8 cellular contexts compared by ENCODE assay signal in genomic region chr1:21439345-21439720, GRCh38. TPM values are rescaled to one million over a fixed set of nuclear protein-coding genes. Genes with fewer than 3 reads are reported as not detected.
DNase-seq lines count a peak whose midpoint lies in the region; ATAC-seq and TF ChIP-seq lines count a peak whose summit lies in the region.

No MANE protein-coding gene starts in this region.

- H3K4me2 ChIP-seq in Karpas-422 (ENCODE audit: low read depth, low read length, poor library complexity, severe bottlenecking) = peak overlapping the region; percentile 68

- H3K9me3 Mint-ChIP-seq in natural killer cell treated with Interleukin-12 subunit alpha and Interleukin-12 subunit beta and Interleukin-15 and Interleukin-18, amount 100 ng/mL, for 72 hours = no peaks in the 10 kb centered on the region

- no peak for ATAC-seq in natural killer cell treated with Interleukin-12 subunit alpha and Interleukin-12 subunit beta and Interleukin-15 and Interleukin-18, amount 100 ng/mL, for 72 hours
- ATAC-seq in GM21786 (IDR thresholded peaks at IDR 0.05; ENCODE audit: unreplicated experiment) = no peak

- H3K4me3 Mint-ChIP-seq in natural killer cell treated with Interleukin-12 subunit alpha and Interleukin-12 subunit beta and Interleukin-15 and Interleukin-18, amount 100 ng/mL, for 72 hours = peak overlapping the region; percentile 96

- TF ChIP-seq CTCF in AG09309 (IDR thresholded peaks at IDR 0.05; ENCODE audit: control insufficient read depth, insufficient read depth, low read depth, low read length, missing control alignments) (no peak), coronary artery (IDR thresholded peaks at IDR 0.05) (no peak)

- H4K20me1 ChIP-seq in Karpas-422 (ENCODE audit: insufficient read depth, low read depth, low read length) = no peaks in the 10 kb centered on the region

- H3K27me3 Mint-ChIP-seq in natural killer cell treated with Interleukin-12 subunit alpha and Interleukin-12 subunit beta and Interleukin-15 and Interleukin-18, amount 100 ng/mL, for 72 hours = peaks cover 0 to 5% of the 10 kb centered on the region in 2 donors

- no peaks in the 10 kb centered on the region for H3K9me3 ChIP-seq in Karpas-422 (ENCODE audit: low read length)

- peak overlapping the region; percentile 73 to 76 for H3K27ac Mint-ChIP-seq in natural killer cell treated with Interleukin-12 subunit alpha and Interleukin-12 subunit beta and Interleukin-15 and Interleukin-18, amount 100 ng/mL, for 72 hours

- peak overlapping the region; percentile 72 for H2AFZ ChIP-seq in Karpas-422 (ENCODE audit: low read length)

- H3K27me3 ChIP-seq in Karpas-422 (ENCODE audit: low read length) = no peaks in the 10 kb centered on the region

- H3K27ac ChIP-seq in Karpas-422 (ENCODE audit: low read length) = no peak overlapping the region
- no peak overlapping the region for H3K27ac ChIP-seq in coronary artery

- H3K4me1 ChIP-seq in Karpas-422 (ENCODE audit: low read length) = peaks cover 5% of the 10 kb centered on the region

- no peaks in the 10 kb centered on the region for H3K36me3 ChIP-seq in Karpas-422 (ENCODE audit: insufficient read depth, low read length)

- H3K9ac ChIP-seq in Karpas-422 (ENCODE audit: low read length) = peak overlapping the region; percentile 71

- no peaks in the 10 kb centered on the region for H3K36me3 Mint-ChIP-seq in natural killer cell treated with Interleukin-12 subunit alpha and Interleukin-12 subunit beta and Interleukin-15 and Interleukin-18, amount 100 ng/mL, for 72 hours

- no peaks in the 10 kb centered on the region for H3K79me2 ChIP-seq in Karpas-422 (ENCODE audit: low read length)

- DNase-seq in AG09309 (ENCODE audit: low read depth) = no peak
- no peak for DNase-seq in Karpas-422
- no peak for DNase-seq in coronary artery (ENCODE audit: low spot score)
- no peak for DNase-seq in natural killer cell treated with Interleukin-12 subunit alpha and Interleukin-12 subunit beta and Interleukin-15 and Interleukin-18, amount 100 ng/mL, for 72 hours (ENCODE audit: low spot score)
- no peak for DNase-seq in NCI-H2107 (lab: John Stamatoyannopoulos, UW)
- DNase-seq in effector CD4-positive, alpha-beta T cell = no peak
- no peak for DNase-seq in cortex of kidney (lab: John Stamatoyannopoulos, UW)

- H3K4me1 Mint-ChIP-seq in natural killer cell treated with Interleukin-12 subunit alpha and Interleukin-12 subunit beta and Interleukin-15 and Interleukin-18, amount 100 ng/mL, for 72 hours (ENCODE audit: low read depth in 2 of 2) = peaks cover 10 to 14% of the 10 kb centered on the region in 2 donors

- H3K4me3 ChIP-seq in AG09309 (ENCODE audit: control insufficient read depth, low read depth, low read length) (peak overlapping the region; percentile 69), Karpas-422 (ENCODE audit: low read length) (peak overlapping the region; percentile 72), coronary artery (peak overlapping the region; percentile 90)

- H3K9me2 ChIP-seq in Karpas-422 (replicated peaks; ENCODE audit: insufficient read depth, low read length) = no peaks in the 10 kb centered on the region

RNA-seq across cellular contexts. Expression of gene NBPF3, which starts 0.6 kb away (rescaled TPM):
- total RNA-seq in Karpas-422 (2014; rRNA removed; shearing (Covaris generic); ENCODE audit: low replicate concordance) = 3.6 and 5.3 TPM in 2 replicates
- 10 to 100 TPM in 1 of 2 donors, 1 to 10 TPM in 1; 6.6 to 16.5 TPM for total RNA-seq in natural killer cell treated with Interleukin-12 subunit alpha and Interleukin-12 subunit beta and Interleukin-15 and Interleukin-18, amount 100 ng/mL, for 72 hours
